In the genomic region with DNA sequence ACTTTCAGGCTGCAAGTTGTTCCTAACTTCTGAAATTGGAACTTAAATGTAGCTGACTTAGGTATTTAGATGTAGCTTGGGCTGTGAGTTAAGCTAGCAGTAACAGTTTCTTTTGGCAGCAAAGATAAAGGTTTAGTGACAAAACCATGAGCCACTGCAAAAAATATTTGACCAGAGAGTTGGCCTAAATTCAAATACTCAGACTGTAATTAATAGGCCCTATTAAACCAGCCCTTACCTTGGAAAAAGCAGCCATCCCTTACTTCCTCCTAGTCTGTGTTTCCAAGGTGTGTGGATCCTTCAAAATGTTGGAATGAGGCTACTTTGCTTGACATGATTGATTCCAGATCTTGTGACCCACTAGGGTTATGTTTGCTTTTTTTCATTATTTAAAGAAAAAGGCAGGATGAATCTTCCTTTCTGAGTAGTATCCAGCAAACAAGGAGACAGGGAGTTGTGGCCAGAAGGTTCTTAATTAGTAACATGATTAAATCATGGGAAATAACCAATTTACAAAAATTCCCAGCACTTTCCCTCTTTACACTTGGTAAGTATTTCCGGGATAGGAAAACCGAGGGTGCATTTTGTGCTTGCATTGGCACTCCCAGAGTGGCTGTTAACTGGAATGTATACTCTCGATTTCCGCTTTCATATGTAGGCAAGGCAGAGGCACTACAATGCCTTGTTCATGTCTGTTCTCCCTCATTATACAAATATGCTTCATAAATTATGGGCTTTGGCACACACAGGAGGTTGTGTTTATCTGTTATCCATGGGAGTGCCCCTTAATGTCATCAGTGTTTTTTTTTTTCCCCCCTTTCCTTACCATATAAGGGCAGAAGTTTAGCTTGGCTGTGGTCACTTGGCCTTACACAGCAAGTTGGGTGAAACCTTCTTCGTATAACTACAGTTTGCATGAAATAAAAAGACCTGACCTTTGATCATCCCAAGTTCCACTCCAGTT, we compare ENCODE assay signal across 1 cellular context.
TF ChIP-seq lines count a peak whose summit lies in the region.

No MANE protein-coding gene starts in this region.

TF ChIP-seq in K562, 482 proteins besides CTCF, POLR2A, EP300 and RAD21 (continued from another document):
- no peak for TF ChIP-seq E2F5 (CRISPR knock-in tag; IDR thresholded peaks at IDR 0.05)
